In the genomic region with DNA sequence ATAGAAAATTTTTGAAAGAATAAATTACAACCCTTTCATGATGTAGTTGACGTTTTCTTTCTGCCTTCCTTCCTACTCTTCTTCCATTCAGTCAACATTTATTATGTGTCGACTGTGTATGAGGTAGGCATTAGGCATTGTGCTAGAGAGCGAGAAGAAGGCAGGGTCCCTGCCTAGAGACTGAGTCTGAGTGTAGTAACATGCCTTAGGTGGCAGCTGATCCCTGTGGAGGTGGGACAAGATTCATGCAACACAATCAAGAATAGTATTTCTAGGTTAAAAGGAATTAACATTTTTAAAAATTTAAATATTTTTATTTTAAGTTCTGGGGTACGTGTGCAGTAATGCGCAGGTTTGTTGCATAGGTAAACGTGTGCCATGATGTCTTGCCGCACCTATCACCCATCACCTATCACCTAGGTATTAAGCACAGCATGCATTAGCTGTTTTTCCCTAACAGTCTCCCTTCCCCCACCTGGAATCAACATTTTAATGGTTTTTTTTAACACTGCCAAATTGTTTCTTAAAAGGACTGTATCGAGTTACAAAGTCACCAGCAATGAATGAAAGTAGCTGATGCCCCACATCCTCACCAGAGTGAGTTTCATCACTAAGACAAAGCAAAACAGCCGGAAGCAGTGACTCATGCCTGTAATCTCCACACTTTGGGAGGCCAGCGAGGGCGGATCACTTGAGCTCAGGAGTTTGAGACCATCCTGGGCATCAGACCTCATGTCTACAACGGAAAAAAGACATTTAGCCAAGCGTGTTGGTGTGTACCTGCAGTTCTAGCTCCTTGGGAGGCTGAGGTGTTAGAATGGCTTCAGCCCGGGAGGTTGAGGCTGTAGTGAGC, we compare ENCODE assay signal across 8 cellular contexts.
DNase-seq lines count a peak whose midpoint lies in the region; ATAC-seq and TF ChIP-seq lines count a peak whose summit lies in the region.

No MANE protein-coding gene starts in this region.

- H3K27ac Mint-ChIP-seq in CD14-positive monocyte = peak overlapping the region in 3 of 7 donors; percentile 23 to 44 (median 27)

- WGBS in trophoblast cell (ENCODE audit: extremely low coverage, insufficient coverage, insufficient read length) = no CpG with 5 or more reads among the region's 14 CpGs
- WGBS in stomach, 5 donors = 64 to 73% (median 68%) methylated on average over 14 of the region's 14 CpGs

- no peak overlapping the region for H2AFZ ChIP-seq in trophoblast cell (ENCODE audit: insufficient read depth, low read length, poor library complexity)

- H3K9me3 ChIP-seq in HUES48 (ENCODE audit: control insufficient read depth, insufficient read depth, low read length) = no peaks in the 10 kb centered on the region
- no peaks in the 10 kb centered on the region for H3K9me3 ChIP-seq in trophoblast cell (ENCODE audit: insufficient read depth, low read depth, low read length)
- H3K9me3 ChIP-seq in stomach = no peaks in the 10 kb centered on the region

- no peak overlapping the region for H2BK12ac ChIP-seq in trophoblast cell (ENCODE audit: low read length)

- TF ChIP-seq CTCF in CD14-positive monocyte (IDR thresholded peaks at IDR 0.05) (no peak), stomach (IDR thresholded peaks at IDR 0.05) (no peak)

- peaks cover 0 to 4% (median 1%) of the 10 kb centered on the region in 3 donors for H3K27me3 Mint-ChIP-seq in CD14-positive monocyte (ENCODE audit: low read depth in 3 of 3)

- TF ChIP-seq EP300 in stomach (IDR thresholded peaks at IDR 0.05) = no peak

- no peaks in the 10 kb centered on the region for H3K79me1 ChIP-seq in trophoblast cell (ENCODE audit: low read length)

- in situ Hi-C loops in SK-MEL-5 (cut with HindIII; ENCODE audit: low pct_unique_long_range_greater_than_20kb, low sequenced_read_pairs) = no loop called here

- no peak overlapping the region for H3K23ac ChIP-seq in trophoblast cell (ENCODE audit: low read length)

- H3K36me3 ChIP-seq in HUES48 (ENCODE audit: control insufficient read depth, insufficient read depth, low read length) (no peaks in the 10 kb centered on the region), trophoblast cell (ENCODE audit: control insufficient read depth in 1 of 2, insufficient read depth in 2 of 2, low read length in 2 of 2) (no peaks in the 10 kb centered on the region), stomach (no peaks in the 10 kb centered on the region)

- H3K4me1 ChIP-seq in HUES48 (ENCODE audit: control insufficient read depth, insufficient read depth, low read length) (peaks cover 76% of the 10 kb centered on the region), trophoblast cell (ENCODE audit: control insufficient read depth in 1 of 2, insufficient read depth in 2 of 2, low read length in 2 of 2) (peaks cover 2 to 3% of the 10 kb centered on the region in 2 experiments), stomach (peaks cover 0 to 8% (median 0%) of the 10 kb centered on the region in 4 donors)

- H2AK5ac ChIP-seq in trophoblast cell (ENCODE audit: low read length) = no peak overlapping the region

- no peak overlapping the region for H4K8ac ChIP-seq in trophoblast cell (ENCODE audit: low read depth, low read length)

- intact Hi-C loops in CD14-positive monocyte (cut with micrococcal nuclease) = no loop called here
- intact Hi-C loops in stomach (cut with DNase I; ENCODE audit: low total_unique reads) = no loop called here

- H4K91ac ChIP-seq in trophoblast cell (ENCODE audit: low read depth, low read length) = no peak overlapping the region

- no peak overlapping the region for H2BK120ac ChIP-seq in trophoblast cell (ENCODE audit: insufficient read depth, low read length, poor library complexity)

- no peak for ATAC-seq in GM21367 (IDR thresholded peaks at IDR 0.05; ENCODE audit: unreplicated experiment)

- peak overlapping the region; percentile 72 for H3K9ac ChIP-seq in HUES48 (ENCODE audit: low read depth, low read length)
- H3K9ac ChIP-seq in trophoblast cell (ENCODE audit: low read length) = no peak overlapping the region

- peak overlapping the region; percentile 15 for H3K4me2 ChIP-seq in trophoblast cell (ENCODE audit: low read length)

- no peaks in the 10 kb centered on the region for H3K36me3 Mint-ChIP-seq in CD14-positive monocyte

- H2BK5ac ChIP-seq in trophoblast cell (ENCODE audit: low read depth, low read length, poor library complexity) = no peak overlapping the region

- H3K4me3 ChIP-seq in HUES48 (ENCODE audit: low read depth, low read length) = peak overlapping the region; percentile 43
- H3K4me3 ChIP-seq in trophoblast cell (ENCODE audit: low read depth, low read length) = no peak overlapping the region
- H3K4me3 ChIP-seq in stomach = no peak overlapping the region

- no peak for TF ChIP-seq POLR2A in stomach (IDR thresholded peaks at IDR 0.05)

- peak overlapping the region; percentile 99 for H3K27ac ChIP-seq in HUES48 (ENCODE audit: low read depth, low read length)
- no peak overlapping the region for H3K27ac ChIP-seq in epithelial cell of prostate
- H3K27ac ChIP-seq in trophoblast cell (ENCODE audit: low read depth, low read length) = no peak overlapping the region
- H3K27ac ChIP-seq in stomach = no peak overlapping the region

- H4K12ac ChIP-seq in trophoblast cell (ENCODE audit: low read depth, low read length) = no peak overlapping the region

- H3K4me1 Mint-ChIP-seq in CD14-positive monocyte = peaks cover 10% of the 10 kb centered on the region

- no peak overlapping the region for H3K18ac ChIP-seq in trophoblast cell (ENCODE audit: low read length)

- no peaks in the 10 kb centered on the region for H3K27me3 ChIP-seq in HUES48 (ENCODE audit: control insufficient read depth, insufficient read depth, low read length)
- no peaks in the 10 kb centered on the region for H3K27me3 ChIP-seq in trophoblast cell (ENCODE audit: insufficient read depth, low read length)
- H3K27me3 ChIP-seq in stomach = no peaks in the 10 kb centered on the region

- H3K4me3 Mint-ChIP-seq in CD14-positive monocyte = peak overlapping the region in 1 of 2 donors; percentile 62

- H3K14ac ChIP-seq in trophoblast cell (ENCODE audit: low read length) = no peak overlapping the region

- H3K4ac ChIP-seq in trophoblast cell (ENCODE audit: low read depth, low read length) = no peak overlapping the region

- H3K79me2 ChIP-seq in trophoblast cell (ENCODE audit: control insufficient read depth, insufficient read depth, low read length, poor library complexity) = no peaks in the 10 kb centered on the region

- DNase-seq in CD14-positive monocyte (ENCODE audit: low spot score) = peak; percentile 49
- DNase-seq in SK-MEL-5 (ENCODE audit: low read depth, low spot score) = peak; percentile 47
- DNase-seq in epithelial cell of prostate (ENCODE audit: low read depth, low spot score) = peak; percentile 37
- peak; percentile 57 to 72 for DNase-seq in trophoblast cell
- DNase-seq in hippocampal formation (lab: John Stamatoyannopoulos, UW) = no peak
- no peak for DNase-seq in stomach

- no peaks in the 10 kb centered on the region for H3K9me3 Mint-ChIP-seq in CD14-positive monocyte

Comparison
In these comparisons a context has a peak if more than half of its experiments do, and no peak if none do; other contexts are left out.
1. DNase-seq: peak in CD14-positive monocyte (single experiment), SK-MEL-5 (single experiment), epithelial cell of prostate (single experiment) and trophoblast cell (2 of 2); none in hippocampal formation (0 of 2) and stomach (single experiment).